In genomic region chr12:64625243-64626077, GRCh38 we compare ENCODE assay signal across 8 cellular contexts. TPM values are rescaled to one million over a fixed set of nuclear protein-coding genes. Genes with fewer than 3 reads are reported as not detected.
DNase-seq lines count a peak whose midpoint lies in the region; ATAC-seq and TF ChIP-seq lines count a peak whose summit lies in the region.

No MANE protein-coding gene starts in this region.

- WGBS in sigmoid colon, 2 donors, result 4 to 9% methylated on average over 15 of the region's 15 CpGs

- TF ChIP-seq CTCF in Panc1 (IDR thresholded peaks at IDR 0.05) (no peak), astrocyte of the cerebellum (IDR thresholded peaks at IDR 0.05; ENCODE audit: low read depth, low read length, missing control alignments) (no peak), sigmoid colon (IDR thresholded peaks at IDR 0.05) (no peak)

- DNase-seq in ACHN (peak; percentile 95), Panc1 (ENCODE audit: low read depth, low spot score) (peak; percentile 78), astrocyte of the cerebellum (ENCODE audit: low read depth) (peak; percentile 69), hypothalamus (lab: John Stamatoyannopoulos, UW) (peak in 32 of 51 donors; percentile 2 to 61 (median 34)), sigmoid colon (peak; percentile 93), NCI-H748 (lab: John Stamatoyannopoulos, UW; ENCODE audit: unreplicated experiment) (no peak)

- H3K27ac ChIP-seq in Panc1 (ENCODE audit: low read length) (peak overlapping the region; percentile 97), sigmoid colon (peak overlapping the region; percentile 83 to 91 (median 84))

- H3K9me3 ChIP-seq in Panc1 (ENCODE audit: control insufficient read depth, insufficient read depth, low read depth, low read length) (no peaks in the 10 kb centered on the region), sigmoid colon (no peaks in the 10 kb centered on the region)

- H3K4me3 ChIP-seq in Panc1 (ENCODE audit: low read depth in 2 of 2, low read length in 2 of 2) (peak overlapping the region; percentile 28 to 48), astrocyte of the cerebellum (ENCODE audit: low read depth, low read length) (peak overlapping the region; percentile 24), sigmoid colon (peak overlapping the region in 3 of 4 donors; percentile 26 to 33 (median 27))

- POLR2A ChIA-PET in Panc1 (lab: Charles Lee), result interaction anchor here (0.6 to 1.0 kb wide), 4 partner anchors 15 to 71 kb away, joined by 3 to 8 read pairs (median 4); no protein-coding TSS in a partner anchor

- H3K4me1 ChIP-seq in Panc1 (ENCODE audit: control insufficient read depth, insufficient read depth, low read length) (peaks cover 64% of the 10 kb centered on the region), sigmoid colon (peaks cover 0 to 91% (median 76%) of the 10 kb centered on the region in 4 donors)

- TF ChIP-seq POLR2A in sigmoid colon (IDR thresholded peaks at IDR 0.05), result peak in 1 of 2 donors; percentile 24

- H3K27me3 ChIP-seq in Panc1 (ENCODE audit: control insufficient read depth, insufficient read depth, low read length) (no peaks in the 10 kb centered on the region), sigmoid colon (no peaks in the 10 kb centered on the region)

- TSS peak; percentile 5 for BruUV-seq in Panc1 (replicated peaks; lab: Mats Ljungman, UMichigan)

- intact Hi-C loops in Panc1 (cut with micrococcal nuclease; ENCODE audit: unreplicated experiment) (no loop called here), sigmoid colon (cut with DNase I) (loop anchor here (2.0 kb wide), 1 partner anchor 59 kb away; no protein-coding TSS in a partner anchor)

- TF ChIP-seq EP300 in sigmoid colon (IDR thresholded peaks at IDR 0.05), result peak; percentile 51 to 80 (median 70)

- no peaks in the 10 kb centered on the region for H3K36me3 ChIP-seq in Panc1 (ENCODE audit: control insufficient read depth, insufficient read depth, low read length)
- H3K36me3 ChIP-seq in sigmoid colon, result peaks cover 0 to 6% (median 0%) of the 10 kb centered on the region in 4 donors

- ATAC-seq in GM18519 (IDR thresholded peaks at IDR 0.05; ENCODE audit: low FRiP score, unreplicated experiment) (peak; percentile 25), HG03039 (IDR thresholded peaks at IDR 0.05; ENCODE audit: unreplicated experiment) (peak; percentile 30), Panc1 (peak; percentile 92)

- CTCF ChIA-PET in Panc1 (lab: Charles Lee), result interaction anchor here (0.5 to 0.7 kb wide), 3 partner anchors 69 to 75 kb away, joined by 3 to 4 read pairs (median 3); no protein-coding TSS in a partner anchor

- in situ Hi-C loops in ACHN (cut with HindIII; ENCODE audit: low pct_ligation_motif_present, low pct_unique_long_range_greater_than_20kb, low sequenced_read_pairs) (no loop called here), Panc1 (cut with HindIII; ENCODE audit: low pct_unique_long_range_greater_than_20kb, low sequenced_read_pairs) (no loop called here), astrocyte of the cerebellum (cut with HindIII; ENCODE audit: low sequenced_read_pairs) (no loop called here)

RNA-seq across cellular contexts. Expression of gene RASSF3, which starts 15.2 kb away (rescaled TPM):
- 107 TPM for total RNA-seq in Panc1 (2021; ENCODE audit: unreplicated experiment)
- polyA plus RNA-seq in Panc1 (2012; ENCODE audit: insufficient read length), result 42.2 TPM
- 100 to 1,000 TPM; 143 to 348 (median 203) TPM for total RNA-seq in sigmoid colon
- 100 to 1,000 TPM in 1 of 3 donors, 10 to 100 TPM in 2; 34.7 to 113 (median 65.5) TPM for polyA plus RNA-seq in sigmoid colon

Comparison
In these comparisons a context has a peak if more than half of its experiments do, and no peak if none do; other contexts are left out.
1. ATAC-seq: peak in every context shown above with its lines; median percentile 92 in Panc1; 30 in HG03039; 25 in GM18519.